Comparison of ENCODE assay signal across 1 cellular context in genomic region chr1:995665-996633, GRCh38.
TF ChIP-seq lines count a peak whose summit lies in the region.

No MANE protein-coding gene starts in this region.

TF ChIP-seq in IMR-90, 13 proteins besides CTCF, POLR2A, EP300 and RAD21:
- TF ChIP-seq ELK1 (IDR thresholded peaks at IDR 0.05; ENCODE audit: borderline replicate concordance, low read depth, low read length) (no peak), MAZ (IDR thresholded peaks at IDR 0.05; ENCODE audit: borderline replicate concordance, low read depth, low read length) (peak; percentile 23; the same call in 1 of the 2 replicates)
